ENCODE assay signal across 8 cellular contexts in the genomic region with DNA sequence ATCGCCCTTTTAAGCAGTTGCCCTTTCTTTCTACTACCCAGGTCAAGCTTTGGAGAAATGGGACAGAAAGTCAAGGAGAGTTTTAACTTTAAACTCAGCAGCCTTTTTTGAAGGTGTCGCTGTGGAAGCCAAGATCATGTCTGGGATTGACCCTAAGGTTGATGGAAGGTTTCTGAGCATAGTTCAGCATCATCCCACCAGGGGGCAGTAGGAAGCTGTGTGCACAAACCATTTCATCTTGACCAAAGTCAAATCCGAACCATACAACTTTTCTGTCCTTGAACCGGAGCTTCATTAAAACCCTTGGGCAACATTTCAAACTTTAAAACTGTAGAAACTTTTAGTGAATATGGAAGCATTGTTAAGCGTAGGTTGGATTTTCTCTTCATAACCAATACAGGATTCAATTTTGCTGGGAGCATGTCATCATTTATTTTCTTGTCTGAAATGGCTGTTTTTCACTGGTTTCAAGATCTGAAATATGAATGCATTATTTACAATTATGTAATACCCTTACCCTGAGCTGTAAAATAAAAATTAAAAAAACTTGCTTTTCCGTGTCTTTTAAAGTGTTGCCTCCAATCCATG.
DNase-seq lines count a peak whose midpoint lies in the region; ATAC-seq and TF ChIP-seq lines count a peak whose summit lies in the region.

No MANE protein-coding gene starts in this region.

- DNase-seq in A172 (ENCODE audit: low spot score): peak; percentile 47
- DNase-seq in GM04503 (ENCODE audit: low read depth): peak; percentile 4
- DNase-seq in OCI-LY7 (ENCODE audit: low spot score): peak; percentile 34
- DNase-seq in dermis blood vessel endothelial cell: peak; percentile 64
- peak; percentile 55 to 89 for DNase-seq in lower leg skin (ENCODE audit: low spot score in 2 of 2)
- DNase-seq in tibial nerve (ENCODE audit: low spot score in 2 of 2): peak; percentile 46 to 80

- H3K9me2 ChIP-seq in OCI-LY7 (ENCODE audit: insufficient read depth, low read length): no peaks in the 10 kb centered on the region

- no peak overlapping the region for H3K27ac Mint-ChIP-seq in activated T-helper 17 cell treated with anti-CD3 and anti-CD28 coated beads, Interleukin-2, amount 50 U/mL, for 72 hours

- peaks cover 10% of the 10 kb centered on the region for H3K27me3 Mint-ChIP-seq in activated T-helper 17 cell treated with anti-CD3 and anti-CD28 coated beads, Interleukin-2, amount 50 U/mL, for 72 hours

- H3K4me2 ChIP-seq in OCI-LY7 (ENCODE audit: low read length): no peak overlapping the region

- ATAC-seq in HG03039 (IDR thresholded peaks at IDR 0.05; ENCODE audit: unreplicated experiment): peak; percentile 71
- ATAC-seq in activated T-helper 17 cell treated with anti-CD3 and anti-CD28 coated beads, Interleukin-2, amount 50 U/mL, for 72 hours (replicated peaks): no peak

- H3K79me2 ChIP-seq in OCI-LY7 (ENCODE audit: insufficient read depth, low read depth, low read length): no peaks in the 10 kb centered on the region

- POLR2A ChIA-PET in OCI-LY7 (lab: Charles Lee): interaction anchor here (1.5 kb wide), 1 partner anchor 153 kb away, joined by 3 read pairs; no protein-coding TSS in a partner anchor

- CTCF ChIA-PET in OCI-LY7 (lab: Charles Lee; ENCODE audit: unreplicated experiment): no interaction called here

- H3K36me3 ChIP-seq in OCI-LY7 (ENCODE audit: insufficient read depth, low read length) (no peaks in the 10 kb centered on the region), tibial nerve (no peaks in the 10 kb centered on the region)

- H3K27me3 ChIP-seq in tibial nerve: no peaks in the 10 kb centered on the region

- H3K36me3 Mint-ChIP-seq in activated T-helper 17 cell treated with anti-CD3 and anti-CD28 coated beads, Interleukin-2, amount 50 U/mL, for 72 hours (ENCODE audit: low read depth): no peaks in the 10 kb centered on the region

- H4K20me1 ChIP-seq in OCI-LY7 (ENCODE audit: insufficient read depth, low read length): no peaks in the 10 kb centered on the region

- TF ChIP-seq POLR2A in lower leg skin (IDR thresholded peaks at IDR 0.05): no peak
- no peak for TF ChIP-seq POLR2A in tibial nerve (IDR thresholded peaks at IDR 0.05)

- H3K4me3 ChIP-seq in OCI-LY7 (ENCODE audit: low read depth, low read length, poor library complexity, severe bottlenecking) (no peak overlapping the region), lower leg skin (ENCODE audit: low read depth, poor library complexity, severe bottlenecking) (no peak overlapping the region), tibial nerve (peak overlapping the region in 1 of 4 donors; percentile 23)

- H3K4me1 ChIP-seq in OCI-LY7 (ENCODE audit: insufficient read depth, low read length, poor library complexity, severe bottlenecking) (no peaks in the 10 kb centered on the region), tibial nerve (peaks cover 0 to 7% (median 0%) of the 10 kb centered on the region in 4 donors)

- no peaks in the 10 kb centered on the region for H3K9me3 Mint-ChIP-seq in activated T-helper 17 cell treated with anti-CD3 and anti-CD28 coated beads, Interleukin-2, amount 50 U/mL, for 72 hours

- H3K4me3 Mint-ChIP-seq in activated T-helper 17 cell treated with anti-CD3 and anti-CD28 coated beads, Interleukin-2, amount 50 U/mL, for 72 hours: no peak overlapping the region

- WGBS in lower leg skin, 2 donors: 24 to 32% methylated on average over 6 of the region's 6 CpGs
- 23 to 27% methylated on average over 6 of the region's 6 CpGs for WGBS in tibial nerve, 2 donors

- no peak overlapping the region for H2AFZ ChIP-seq in OCI-LY7 (ENCODE audit: low read length)

- intact Hi-C loops in OCI-LY7 (cut with micrococcal nuclease; ENCODE audit: unreplicated experiment) (loop anchor here (2.0 to 10.0 kb wide), 3 partner anchors 200 to 562 kb away; no protein-coding TSS in a partner anchor), lower leg skin (cut with DNase I; ENCODE audit: low total_unique reads) (loop anchor here (10.0 kb wide), 2 partner anchors 210 to 530 kb away; partner anchors contain the start of gene KIAA1217)

- BruUV-seq in OCI-LY7 (replicated peaks; lab: Mats Ljungman, UMichigan): no TSS peak

- H3K27ac ChIP-seq in OCI-LY7 (ENCODE audit: low read depth, low read length, poor library complexity, severe bottlenecking) (no peak overlapping the region), tibial nerve (no peak overlapping the region)

- no peaks in the 10 kb centered on the region for H3K4me1 Mint-ChIP-seq in activated T-helper 17 cell treated with anti-CD3 and anti-CD28 coated beads, Interleukin-2, amount 50 U/mL, for 72 hours

- TF ChIP-seq EP300 in tibial nerve (IDR thresholded peaks at IDR 0.05): peak in 1 of 2 donors; percentile 8

- TF ChIP-seq CTCF in OCI-LY7 (conservative IDR thresholded peaks at IDR 0.05; ENCODE audit: low read length) (peak; percentile 87), lower leg skin (IDR thresholded peaks at IDR 0.05) (no peak), tibial nerve (IDR thresholded peaks at IDR 0.05) (peak; percentile 63 to 88 (median 75))

- H3K9me3 ChIP-seq in OCI-LY7 (ENCODE audit: low read length): no peaks in the 10 kb centered on the region
- no peaks in the 10 kb centered on the region for H3K9me3 ChIP-seq in tibial nerve

Comparison
In these comparisons a context has a peak if more than half of its experiments do, and no peak if none do; other contexts are left out.
1. DNase-seq: peak in every context shown above with its lines; median percentile 72 in lower leg skin; 64 in dermis blood vessel endothelial cell; 63 in tibial nerve; 47 in A172; 34 in OCI-LY7; 4 in GM04503.
2. CTCF ChIP-seq: peak in OCI-LY7 (single experiment) and tibial nerve (5 of 5); none in lower leg skin (0 of 3).